ENCODE assay signal across 15 cellular contexts in the genomic region with DNA sequence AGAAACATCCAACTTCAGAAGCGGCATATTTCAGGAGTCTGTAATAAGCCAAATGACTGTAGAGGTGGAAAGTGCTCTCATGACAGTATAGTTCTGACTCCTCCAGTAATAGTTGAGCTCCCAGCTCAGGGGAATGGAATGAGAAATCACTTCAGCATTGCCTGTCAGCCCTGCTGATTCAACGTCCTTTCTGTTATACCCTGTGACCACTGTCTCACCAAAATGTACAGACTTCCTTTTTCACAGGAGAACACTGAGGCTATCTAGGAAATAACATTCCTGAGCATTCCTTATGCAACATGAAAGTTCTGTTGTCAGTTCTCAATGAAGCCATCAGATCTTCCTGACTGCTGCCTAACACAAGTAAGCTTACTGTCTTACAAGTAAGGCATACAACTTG.
DNase-seq lines count a peak whose midpoint lies in the region; ATAC-seq and TF ChIP-seq lines count a peak whose summit lies in the region.
"Had no signal": no experiment of that assay in that cellular context is flagged by ENCODE, and none has a peak within 500 bp of the region (broad histone marks: within the 10 kb centered on the region; RNA-seq: fewer than 3 reads in every experiment).

No MANE protein-coding gene starts in this region.

- H3K23ac ChIP-seq in trophoblast cell (ENCODE audit: low read length): no peak overlapping the region

- H2AK5ac ChIP-seq in trophoblast cell (ENCODE audit: low read length): no peak overlapping the region

- no peaks in the 10 kb centered on the region for H3K27me3 ChIP-seq in trophoblast cell (ENCODE audit: insufficient read depth, low read length)
- H3K27me3 ChIP-seq: SJCRH30 had no signal

- H3K18ac ChIP-seq in trophoblast cell (ENCODE audit: low read length): no peak overlapping the region

- H3K27ac ChIP-seq in trophoblast cell (ENCODE audit: low read depth, low read length): no peak overlapping the region
- H3K27ac ChIP-seq: SJCRH30 had no signal

- H3K14ac ChIP-seq in trophoblast cell (ENCODE audit: low read length): no peak overlapping the region

- H3K4ac ChIP-seq in trophoblast cell (ENCODE audit: low read depth, low read length): no peak overlapping the region

- H3K36me3 ChIP-seq in trophoblast cell (ENCODE audit: control insufficient read depth in 1 of 2, insufficient read depth in 2 of 2, low read length in 2 of 2): no peaks in the 10 kb centered on the region
- H3K36me3 ChIP-seq: SJCRH30 had no signal

- H4K8ac ChIP-seq in trophoblast cell (ENCODE audit: low read depth, low read length): no peak overlapping the region

- H3K4me1 ChIP-seq in trophoblast cell (ENCODE audit: control insufficient read depth in 1 of 2, insufficient read depth in 2 of 2, low read length in 2 of 2): peaks cover 2 to 6% of the 10 kb centered on the region in 2 experiments

- no peak overlapping the region for H2BK120ac ChIP-seq in trophoblast cell (ENCODE audit: insufficient read depth, low read length, poor library complexity)

- H3K9ac ChIP-seq in trophoblast cell (ENCODE audit: low read length): no peak overlapping the region

- peaks cover 4% of the 10 kb centered on the region for H3K79me1 ChIP-seq in trophoblast cell (ENCODE audit: low read length)

- no peaks in the 10 kb centered on the region for H3K9me3 ChIP-seq in trophoblast cell (ENCODE audit: insufficient read depth, low read depth, low read length)
- H3K9me3 ChIP-seq: mucosa of descending colon, SJCRH30 had no signal

- no peak overlapping the region for H4K12ac ChIP-seq in trophoblast cell (ENCODE audit: low read depth, low read length)

- H3K4me3 ChIP-seq in fibroblast of mammary gland (ENCODE audit: control insufficient read depth, low read depth, low read length) (no peak overlapping the region), trophoblast cell (ENCODE audit: low read depth, low read length) (no peak overlapping the region)
- H3K4me3 ChIP-seq: mucosa of descending colon, SJCRH30 had no signal

- no CpG with 5 or more reads among the region's 2 CpGs for WGBS in trophoblast cell (ENCODE audit: extremely low coverage, insufficient coverage, insufficient read length)

- no peak overlapping the region for H4K91ac ChIP-seq in trophoblast cell (ENCODE audit: low read depth, low read length)

- H2BK12ac ChIP-seq in trophoblast cell (ENCODE audit: low read length): no peak overlapping the region

- no peak overlapping the region for H3K4me2 ChIP-seq in trophoblast cell (ENCODE audit: low read length)

- no peaks in the 10 kb centered on the region for H3K79me2 ChIP-seq in trophoblast cell (ENCODE audit: control insufficient read depth, insufficient read depth, low read length, poor library complexity)

- ATAC-seq in GM21360 (IDR thresholded peaks at IDR 0.05; ENCODE audit: unreplicated experiment): no peak
- ATAC-seq: HCT116; mucosa of descending colon; stimulated activated naive B cell treated with anti-CD40 and anti-IgM and Interleukin-4, amounts not matched to agents 10 μg/mL and 1 μg/mL and 100 μg/mL, for 72 hours had no signal

- H2AFZ ChIP-seq in trophoblast cell (ENCODE audit: insufficient read depth, low read length, poor library complexity): no peak overlapping the region

- H2BK5ac ChIP-seq in trophoblast cell (ENCODE audit: low read depth, low read length, poor library complexity): no peak overlapping the region

- peak; percentile 97 for DNase-seq in EL
- peak; percentile 92 for DNase-seq in RKO (ENCODE audit: low spot score)
- DNase-seq in fibroblast of mammary gland (ENCODE audit: low read depth): peak; percentile 95
- peak; percentile 46 to 68 for DNase-seq in trophoblast cell
- no peak for DNase-seq in NCI-H1694 (lab: John Stamatoyannopoulos, UW)
- DNase-seq in activated naive CD4-positive, alpha-beta T cell treated with Interleukin-2 at 50 U/mL for 16 hours: no peak
- no peak for DNase-seq in NCI-H1417 (lab: John Stamatoyannopoulos, UW)
- DNase-seq: activated CD4-positive, alpha-beta memory T cell treated with anti-CD3 and anti-CD28 coated beads, Interleukin-2, amount 10 ng/mL, durations not matched to agents 7 days and 5 days; DMS79 treated with DMSO at 0.1 percent for 48 hours; mucosa of descending colon; NCI-H2107; SJCRH30; stimulated activated naive B cell treated with anti-CD40 and anti-IgM and Interleukin-4, amounts not matched to agents 10 μg/mL and 1 μg/mL and 100 μg/mL, for 72 hours had no signal

- no peak for TF ChIP-seq CTCF in fibroblast of mammary gland (conservative IDR thresholded peaks at IDR 0.05; ENCODE audit: control insufficient read depth, insufficient read depth, low read depth, low read length)

Comparison
In these comparisons a context has a peak if more than half of its experiments do, and no peak if none do; other contexts are left out.
1. DNase-seq: peak in EL (single experiment), RKO (single experiment), fibroblast of mammary gland (single experiment) and trophoblast cell (2 of 2); none in NCI-H1694 (single experiment), activated naive CD4-positive, alpha-beta T cell treated with Interleukin-2 at 50 U/mL for 16 hours (single experiment) and NCI-H1417 (0 of 3).